1 cellular context compared by ENCODE assay signal in genomic region chr19:12696366-12697335, GRCh38.
TF ChIP-seq lines count a peak whose summit lies in the region.

Gene FBXW9 (minus strand): TSS chr19:12696631. CDS start chr19:12696581, 50 bp downstream.

TF ChIP-seq in K562, 482 proteins besides CTCF, POLR2A, EP300 and RAD21 (continued from another document and continues in another):
- TF ChIP-seq ZNF395 (CRISPR knock-in tag; IDR thresholded peaks at IDR 0.05) (peak; percentile 60; the same call in 1 of the 2 replicates), GABPB1 (CRISPR knock-in tag; IDR thresholded peaks at IDR 0.05) (peak; percentile 98), POLR2AphosphoS2 (IDR thresholded peaks at IDR 0.05; ENCODE audit: low read length) (peak; percentile 97), ZNF24 (IDR thresholded peaks at IDR 0.05) (no peak), NKRF (IDR thresholded peaks at IDR 0.05; ENCODE audit: borderline replicate concordance) (peak; percentile 99; the same call in 1 of the 2 replicates), CXXC5 (CRISPR knock-in tag; IDR thresholded peaks at IDR 0.05) (peak; percentile 53), BRCA1 (IDR thresholded peaks at IDR 0.05) (no peak), BRCA1 (CRISPR knock-in tag; IDR thresholded peaks at IDR 0.05) (no peak), CREM (IDR thresholded peaks at IDR 0.05; ENCODE audit: low read depth) (peak; percentile 99), PCBP1 (IDR thresholded peaks at IDR 0.05; ENCODE audit: low read depth, low read length, poor library complexity, severe bottlenecking) (no peak), L3MBTL2 (IDR thresholded peaks at IDR 0.05) (peak; percentile 39), FOSL1 (tag; conservative IDR thresholded peaks at IDR 0.05) (no peak), HDAC2 (IDR thresholded peaks at IDR 0.05) (peak; percentile 85), RBM34 (IDR thresholded peaks at IDR 0.05; ENCODE audit: borderline replicate concordance, insufficient read depth, low read length) (no peak), ATF7 (IDR thresholded peaks at IDR 0.05) (peak; percentile 74; the same call in 1 of the 2 replicates), RHOXF2B (CRISPR knock-in tag; conservative IDR thresholded peaks at IDR 0.05) (0 out of 2 replicates have a peak, but pooled peaks have one; percentile 14), MTA2 (IDR thresholded peaks at IDR 0.05; ENCODE audit: low read depth) (no peak), JUN (IDR thresholded peaks at IDR 0.05; ENCODE audit: borderline replicate concordance, low read depth, low read length) (peak; percentile 26; the same call in 1 of the 2 replicates), JUN (CRISPR knock-in tag; IDR thresholded peaks at IDR 0.05; ENCODE audit: borderline replicate concordance) (no peak), ESRRB (CRISPR knock-in tag; IDR thresholded peaks at IDR 0.05; ENCODE audit: borderline replicate concordance) (no peak), SIN3A (IDR thresholded peaks at IDR 0.05; ENCODE audit: borderline replicate concordance in 2 of 2, control insufficient read depth in 1 of 2, low read depth in 2 of 2, low read length in 2 of 2) (peak; percentile 99), ZNF780A (CRISPR knock-in tag; IDR thresholded peaks at IDR 0.05) (0 out of 2 replicates have a peak, but pooled peaks have one; percentile 9), SETDB1 (IDR thresholded peaks at IDR 0.05; ENCODE audit: low read length) (no peak), ESRRA (IDR thresholded peaks at IDR 0.05; ENCODE audit: borderline replicate concordance, low read depth) (0 out of 2 replicates have a peak, but pooled peaks have one; percentile 29), CHD4 (IDR thresholded peaks at IDR 0.05; ENCODE audit: insufficient read depth, insufficient replicate concordance, low read depth, low read length, poor library complexity, severe bottlenecking) (no peak), FOXA1 (IDR thresholded peaks at IDR 0.05; ENCODE audit: borderline replicate concordance) (no peak), PBX2 (CRISPR knock-in tag; IDR thresholded peaks at IDR 0.05; ENCODE audit: low read depth) (no peak), PBX2 (tag; conservative IDR thresholded peaks at IDR 0.05; ENCODE audit: low read depth) (no peak), SIX5 (IDR thresholded peaks at IDR 0.05; ENCODE audit: borderline replicate concordance in 1 of 2, insufficient read depth in 1 of 2, low read depth in 1 of 2, low read length in 2 of 2) (peak; percentile 21 to 37; a peak in 1 of 4 replicates), FIP1L1 (IDR thresholded peaks at IDR 0.05; ENCODE audit: low read depth, low read length, poor library complexity, severe bottlenecking) (peak; percentile 89), ZNF217 (CRISPR knock-in tag; IDR thresholded peaks at IDR 0.05) (no peak), YY1 (IDR thresholded peaks at IDR 0.05; ENCODE audit: borderline replicate concordance in 1 of 3, control insufficient read depth in 1 of 3, extremely low read depth in 1 of 3, insufficient read depth in 3 of 3, insufficient read length in 1 of 3, insufficient replicate concordance in 2 of 3, low read depth in 1 of 3, low read length in 2 of 3) (peak in 1 of 3 experiments; percentile 34), CREB1 (IDR thresholded peaks at IDR 0.05) (peak; percentile 94), CREB1 (CRISPR knock-in tag; IDR thresholded peaks at IDR 0.05) (peak; percentile 99), ZFX (CRISPR knock-in tag; IDR thresholded peaks at IDR 0.05) (peak; percentile 59; the same call in 1 of the 2 replicates), ZBTB11 (CRISPR knock-in tag; IDR thresholded peaks at IDR 0.05) (peak in 1 of 3 experiments; percentile 62; a peak in 2 of 6 replicates), ZNF511 (CRISPR knock-in tag; IDR thresholded peaks at IDR 0.05) (no peak), CC2D1A (IDR thresholded peaks at IDR 0.05) (no peak), MECOM (CRISPR knock-in tag; IDR thresholded peaks at IDR 0.05) (no peak), MCM3 (IDR thresholded peaks at IDR 0.05) (no peak), ARID4B (CRISPR knock-in tag; IDR thresholded peaks at IDR 0.05) (peak; percentile 98), NFXL1 (CRISPR knock-in tag; IDR thresholded peaks at IDR 0.05) (no peak), POLR2G (IDR thresholded peaks at IDR 0.05; ENCODE audit: low read depth, low read length) (peak; percentile 85), POLR2H (tag; IDR thresholded peaks at IDR 0.05; ENCODE audit: low read depth) (peak; percentile 46; the same call in 1 of the 2 replicates), FOXA3 (CRISPR knock-in tag; conservative IDR thresholded peaks at IDR 0.05 in 1 of 2, IDR thresholded peaks at IDR 0.05 in 1 of 2) (0 out of 4 replicates have a peak, but pooled peaks of 1 of the 2 experiments have one; percentile 22), CHD2 (IDR thresholded peaks at IDR 0.05; ENCODE audit: low read depth, low read length) (no peak), PHF8 (IDR thresholded peaks at IDR 0.05; ENCODE audit: borderline replicate concordance, low read length) (peak; percentile 73), FOXP4 (CRISPR knock-in tag; IDR thresholded peaks at IDR 0.05; ENCODE audit: borderline replicate concordance) (no peak), PHF20 (IDR thresholded peaks at IDR 0.05; ENCODE audit: partially characterized antibody) (peak; percentile 95), MTA1 (IDR thresholded peaks at IDR 0.05; ENCODE audit: borderline replicate concordance) (peak; percentile 98)
